Comparison of ENCODE assay signal across 8 cellular contexts in genomic region chr7:31735991-31736982, GRCh38. TPM values are rescaled to one million over a fixed set of nuclear protein-coding genes. Genes with fewer than 3 reads are reported as not detected.
DNase-seq lines count a peak whose midpoint lies in the region; ATAC-seq and TF ChIP-seq lines count a peak whose summit lies in the region.

No MANE protein-coding gene starts in this region.

- TF ChIP-seq POLR2A in NB4 (IDR thresholded peaks at IDR 0.05; ENCODE audit: extremely low read depth, insufficient read length) = no peak

- H3K36me3 Mint-ChIP-seq in CD14-positive monocyte = no peaks in the 10 kb centered on the region
- no peaks in the 10 kb centered on the region for H3K36me3 Mint-ChIP-seq in activated T-helper 17 cell treated with anti-CD3 and anti-CD28 coated beads, Interleukin-2, amount 50 U/mL, for 72 hours (ENCODE audit: low read depth)

- no peak for ATAC-seq in activated T-helper 17 cell treated with anti-CD3 and anti-CD28 coated beads, Interleukin-2, amount 50 U/mL, for 72 hours (replicated peaks)

- no peak overlapping the region for H3K4me3 Mint-ChIP-seq in CD14-positive monocyte
- H3K4me3 Mint-ChIP-seq in activated T-helper 17 cell treated with anti-CD3 and anti-CD28 coated beads, Interleukin-2, amount 50 U/mL, for 72 hours = no peak overlapping the region

- intact Hi-C loops in CD14-positive monocyte (cut with micrococcal nuclease) = loop anchor here (2.0 to 10.0 kb wide), 5 partner anchors 91 to 604 kb away; no protein-coding TSS in a partner anchor

- H3K27ac Mint-ChIP-seq in CD14-positive monocyte = no peak overlapping the region
- H3K27ac Mint-ChIP-seq in activated T-helper 17 cell treated with anti-CD3 and anti-CD28 coated beads, Interleukin-2, amount 50 U/mL, for 72 hours = no peak overlapping the region

- peaks cover 2 to 5% (median 3%) of the 10 kb centered on the region in 3 donors for H3K27me3 Mint-ChIP-seq in CD14-positive monocyte (ENCODE audit: low read depth in 3 of 3)
- no peaks in the 10 kb centered on the region for H3K27me3 Mint-ChIP-seq in activated T-helper 17 cell treated with anti-CD3 and anti-CD28 coated beads, Interleukin-2, amount 50 U/mL, for 72 hours

- H3K4me3 ChIP-seq in NB4 (ENCODE audit: low read depth, low read length) (no peak overlapping the region), epithelial cell of esophagus (ENCODE audit: low read length) (no peak overlapping the region)

- DNase-seq in CD14-positive monocyte (ENCODE audit: low spot score) (no peak), GM19238 (ENCODE audit: insufficient read length, low spot score) (peak; percentile 16), NB4 (ENCODE audit: low read depth) (peak; percentile 67), SHP77 (lab: John Stamatoyannopoulos, UW) (peak; percentile 39 to 79), epithelial cell of esophagus (ENCODE audit: low read depth) (peak; percentile 75), midbrain (lab: John Stamatoyannopoulos, UW) (peak; percentile 87), OCI-M2 (lab: John Stamatoyannopoulos, UW; ENCODE audit: unreplicated experiment) (no peak)

- no peaks in the 10 kb centered on the region for H3K9me3 Mint-ChIP-seq in CD14-positive monocyte
- H3K9me3 Mint-ChIP-seq in activated T-helper 17 cell treated with anti-CD3 and anti-CD28 coated beads, Interleukin-2, amount 50 U/mL, for 72 hours = peaks cover 3% of the 10 kb centered on the region

- TF ChIP-seq CTCF in CD14-positive monocyte (IDR thresholded peaks at IDR 0.05) = peak; percentile 95
- TF ChIP-seq CTCF in NB4 (IDR thresholded peaks at IDR 0.05; ENCODE audit: low read depth, low read length) = peak; percentile 95
- TF ChIP-seq CTCF in epithelial cell of esophagus (IDR thresholded peaks at IDR 0.05; ENCODE audit: insufficient read depth, low read depth, low read length, missing control alignments) = peak; percentile 93

- no peaks in the 10 kb centered on the region for H3K4me1 Mint-ChIP-seq in CD14-positive monocyte
- H3K4me1 Mint-ChIP-seq in activated T-helper 17 cell treated with anti-CD3 and anti-CD28 coated beads, Interleukin-2, amount 50 U/mL, for 72 hours = no peaks in the 10 kb centered on the region

RNA-seq across cellular contexts. Expression of gene PPP1R17, which starts 49.3 kb away (rescaled TPM):
- polyA plus RNA-seq in CD14-positive monocyte = 1 to 10 TPM in 1 of 2 donors, under 1 TPM in 1; 0.85 to 2.0 TPM
- total RNA-seq in activated T-helper 17 cell treated with anti-CD3 and anti-CD28 coated beads, Interleukin-2, amount 50 U/mL, for 72 hours = not detected

Comparison
In these comparisons a context has a peak if more than half of its experiments do, and no peak if none do; other contexts are left out.
1. DNase-seq: peak in GM19238 (single experiment), NB4 (single experiment), SHP77 (2 of 2), epithelial cell of esophagus (single experiment) and midbrain (single experiment); none in CD14-positive monocyte (single experiment) and OCI-M2 (single experiment).
2. Peak in every context shown above with its lines, with median percentiles within 50 percentile points of each other: CTCF ChIP-seq.